In the genomic region with DNA sequence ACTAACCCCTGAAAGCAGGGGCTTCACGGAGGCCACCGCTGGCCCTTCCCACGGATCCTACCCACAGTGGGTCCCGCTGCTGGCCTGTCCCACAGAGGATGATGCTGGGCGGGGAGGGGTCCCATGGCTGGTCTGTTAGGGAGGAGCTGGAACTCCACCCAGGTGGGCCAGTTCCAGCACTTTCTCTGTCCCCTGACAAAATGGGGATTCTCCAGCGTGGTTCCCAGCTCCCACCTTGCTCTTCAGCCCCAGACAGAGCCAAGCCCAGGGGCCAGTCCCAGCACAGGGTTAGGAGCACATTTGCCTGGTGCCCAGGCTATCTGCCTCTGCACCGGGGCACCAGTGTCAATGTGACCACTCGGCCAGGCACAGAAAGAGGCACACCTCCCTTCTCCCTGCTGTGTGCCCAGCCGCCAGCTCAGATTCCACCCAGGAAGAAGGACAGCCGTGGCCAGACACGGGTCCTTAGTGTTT, we compare ENCODE assay signal across 29 cellular contexts. TPM values are rescaled to one million over a fixed set of nuclear protein-coding genes. Genes with fewer than 3 reads are reported as not detected.
DNase-seq lines count a peak whose midpoint lies in the region; ATAC-seq, FAIRE-seq and TF ChIP-seq lines count a peak whose summit lies in the region.
"Had no signal": no experiment of that assay in that cellular context is flagged by ENCODE, and none has a peak within 500 bp of the region (broad histone marks: within the 10 kb centered on the region; RNA-seq: fewer than 3 reads in every experiment).

No MANE protein-coding gene starts in this region.

- H3K23ac ChIP-seq in mesenchymal stem cell (ENCODE audit: low read length in 2 of 2) = no peak overlapping the region

- no peak overlapping the region for H2AK5ac ChIP-seq in mesenchymal stem cell (ENCODE audit: low read length, severe bottlenecking)

- no peak overlapping the region for H4K8ac ChIP-seq in mesenchymal stem cell (ENCODE audit: low read length)

- H3K9me3 ChIP-seq in heart right ventricle = no peaks in the 10 kb centered on the region
- H3K9me3 ChIP-seq in endodermal cell (ENCODE audit: control insufficient read depth, low read length) = no peaks in the 10 kb centered on the region
- no peaks in the 10 kb centered on the region for H3K9me3 ChIP-seq in mesenchymal stem cell (ENCODE audit: control insufficient read depth, low read length)
- H3K9me3 ChIP-seq: adrenal gland, Caco-2, ovary, Peyer's patch, transverse colon had no signal

- H3K79me1 ChIP-seq in mesenchymal stem cell (replicated peaks; ENCODE audit: low read length, poor library complexity, severe bottlenecking) = no peaks in the 10 kb centered on the region

- H3K4me1 Mint-ChIP-seq in endodermal cell = no peaks in the 10 kb centered on the region
- H3K4me1 Mint-ChIP-seq: activated CD4-positive, alpha-beta T cell treated with anti-CD3 and anti-CD28 coated beads, Interleukin-2, amount 10 ng/mL, durations not matched to agents 7 days and 5 days; brain; nephron had no signal

- WGBS in heart right ventricle, 2 donors = 95 to 96% methylated on average over 11 of the region's 11 CpGs
- 89 to 92% methylated on average over 4 to 11 of the region's 11 CpGs for WGBS in endodermal cell (ENCODE audit: insufficient coverage in 1 of 2, insufficient read length in 1 of 2), 2 experiments
- 81% methylated on average over 11 of the region's 11 CpGs for WGBS in mesenchymal stem cell

- no peak overlapping the region for H3K4me2 ChIP-seq in mesenchymal stem cell (ENCODE audit: low read length, poor library complexity, severe bottlenecking)
- H3K4me2 ChIP-seq: smooth muscle cell had no signal

- H3K4me3 ChIP-seq in heart right ventricle (no peak overlapping the region), endodermal cell (ENCODE audit: low read length) (no peak overlapping the region), mesenchymal stem cell (ENCODE audit: insufficient read depth in 1 of 2, low read depth in 1 of 2, low read length in 2 of 2) (no peak overlapping the region)
- H3K4me3 ChIP-seq: adrenal gland, ovary, Peyer's patch, smooth muscle cell, transverse colon had no signal

- H3K27ac ChIP-seq in heart right ventricle = no peak overlapping the region
- no peak overlapping the region for H3K27ac ChIP-seq in endodermal cell (ENCODE audit: low read depth, low read length)
- no peak overlapping the region for H3K27ac ChIP-seq in mesenchymal stem cell (ENCODE audit: low read length, poor library complexity, severe bottlenecking)
- H3K27ac ChIP-seq: adrenal gland, ovary, Peyer's patch, transverse colon, WERI-Rb-1 had no signal

- no peak overlapping the region for H3K18ac ChIP-seq in mesenchymal stem cell (ENCODE audit: low read depth in 1 of 2, low read length in 2 of 2)

- H3K4me3 Mint-ChIP-seq in endodermal cell = no peak overlapping the region
- H3K4me3 Mint-ChIP-seq: activated CD4-positive, alpha-beta T cell treated with anti-CD3 and anti-CD28 coated beads, Interleukin-2, amount 10 ng/mL, durations not matched to agents 7 days and 5 days; brain; nephron had no signal

- H2BK5ac ChIP-seq in mesenchymal stem cell (ENCODE audit: low read depth, low read length, poor library complexity, severe bottlenecking) = no peak overlapping the region

- intact Hi-C loops in cardiac septum (cut with DNase I) = no loop called here
- intact Hi-C loops in heart right ventricle (cut with DNase I) = loop anchor here in 1 of 10 donors (10.0 kb wide), 1 partner anchor 207 kb away; no protein-coding TSS in a partner anchor

- no peaks in the 10 kb centered on the region for H3K27me3 ChIP-seq in heart right ventricle
- H3K27me3 ChIP-seq in endodermal cell (ENCODE audit: control insufficient read depth, insufficient read depth, low read length, poor library complexity, severe bottlenecking) = no peaks in the 10 kb centered on the region
- H3K27me3 ChIP-seq in mesenchymal stem cell (ENCODE audit: control insufficient read depth in 1 of 2, insufficient read depth in 1 of 2, low read length in 2 of 2) = no peaks in the 10 kb centered on the region
- H3K27me3 ChIP-seq: adrenal gland, ovary, Peyer's patch, transverse colon had no signal

- H2BK12ac ChIP-seq in mesenchymal stem cell (ENCODE audit: low read length in 2 of 2) = no peak overlapping the region

- H2AFZ ChIP-seq in mesenchymal stem cell (ENCODE audit: low read depth, low read length) = no peak overlapping the region

- TF ChIP-seq CTCF in heart right ventricle (IDR thresholded peaks at IDR 0.05) = no peak
- no peak for TF ChIP-seq CTCF in endodermal cell (conservative IDR thresholded peaks at IDR 0.05)
- no peak for TF ChIP-seq CTCF in D721Med (IDR thresholded peaks at IDR 0.05; ENCODE audit: insufficient read depth, missing control alignments)

- H3K36me3 ChIP-seq in heart right ventricle (peaks cover 0 to 40% (median 0%) of the 10 kb centered on the region in 9 donors), endodermal cell (ENCODE audit: control insufficient read depth, insufficient read depth, low read length) (no peaks in the 10 kb centered on the region), mesenchymal stem cell (ENCODE audit: control insufficient read depth in 1 of 2, insufficient read depth in 2 of 2, low read depth in 1 of 2, low read length in 2 of 2) (peaks cover 10 to 13% of the 10 kb centered on the region in 2 experiments)
- H3K36me3 ChIP-seq: ovary, transverse colon, WERI-Rb-1 had no signal

- H3K14ac ChIP-seq in mesenchymal stem cell (ENCODE audit: low read length in 2 of 2) = no peak overlapping the region

- FAIRE-seq in D721Med (lab: Jason Lieb, UNC) = no peak
- FAIRE-seq: GM18507 had no signal

- H3K36me3 Mint-ChIP-seq in endodermal cell (ENCODE audit: low read depth) = no peaks in the 10 kb centered on the region

- peaks cover 3% of the 10 kb centered on the region for H3K27me3 Mint-ChIP-seq in endodermal cell (ENCODE audit: insufficient read depth)
- H3K27me3 Mint-ChIP-seq: activated CD4-positive, alpha-beta T cell treated with anti-CD3 and anti-CD28 coated beads, Interleukin-2, amount 10 ng/mL, durations not matched to agents 7 days and 5 days; brain had no signal

- ATAC-seq in heart right ventricle = no peak
- no peak for ATAC-seq in HG03354 (IDR thresholded peaks at IDR 0.05; ENCODE audit: poor library complexity, severe bottlenecking, unreplicated experiment)
- ATAC-seq: left cardiac atrium had no signal

- H2BK120ac ChIP-seq in mesenchymal stem cell (ENCODE audit: low read depth, low read length) = no peak overlapping the region

- peak; percentile 62 for DNase-seq in cardiac septum (ENCODE audit: low spot score)
- no peak for DNase-seq in heart right ventricle
- peak; percentile 14 for DNase-seq in endodermal cell
- no peak for DNase-seq in mesenchymal stem cell
- DNase-seq in D721Med (ENCODE audit: insufficient read length, low spot score) = no peak
- no peak for DNase-seq in COLO829 (ENCODE audit: low spot score)
- DNase-seq: activated CD4-positive, alpha-beta T cell treated with anti-CD3 and anti-CD28 coated beads, Interleukin-2, amount 10 ng/mL, durations not matched to agents 7 days and 5 days; activated gamma-delta T cell treated with Interleukin-2 at 50 U/mL for 16 hours; C1 segment of cervical spinal cord; effector CD4-positive, alpha-beta T cell; HCEC 1CT; left cardiac atrium; NCI-H1092 treated with DMSO at 0.1 percent for 48 hours; NCI-H1930; NCI-H226; NCI-H748 treated with DMSO at 0.1 percent for 48 hours; ovary; SHP77 treated with DMSO at 0.1 percent for 48 hours; T1000; transverse colon; WERI-Rb-1 had no signal

- H3K9ac ChIP-seq in endodermal cell (ENCODE audit: extremely low read depth, low read length, poor library complexity, severe bottlenecking) (no peak overlapping the region), mesenchymal stem cell (ENCODE audit: low read length) (no peak overlapping the region)

- H3K9me3 Mint-ChIP-seq in endodermal cell = no peaks in the 10 kb centered on the region
- H3K9me3 Mint-ChIP-seq: activated CD4-positive, alpha-beta T cell treated with anti-CD3 and anti-CD28 coated beads, Interleukin-2, amount 10 ng/mL, durations not matched to agents 7 days and 5 days; brain; nephron had no signal

- no peak overlapping the region for H3K27ac Mint-ChIP-seq in endodermal cell
- H3K27ac Mint-ChIP-seq: activated CD4-positive, alpha-beta T cell treated with anti-CD3 and anti-CD28 coated beads, Interleukin-2, amount 10 ng/mL, durations not matched to agents 7 days and 5 days; brain; nephron had no signal

- H2BK15ac ChIP-seq in mesenchymal stem cell (ENCODE audit: low read depth, poor library complexity, severe bottlenecking) = no peak overlapping the region

- no peak overlapping the region for H3K4ac ChIP-seq in mesenchymal stem cell (ENCODE audit: low read depth in 1 of 2, low read length in 2 of 2)

- no peaks in the 10 kb centered on the region for H3K4me1 ChIP-seq in heart right ventricle
- no peaks in the 10 kb centered on the region for H3K4me1 ChIP-seq in endodermal cell (ENCODE audit: control insufficient read depth, insufficient read depth, low read length)
- H3K4me1 ChIP-seq in mesenchymal stem cell (ENCODE audit: control insufficient read depth, insufficient read depth, low read depth, low read length) = no peaks in the 10 kb centered on the region
- H3K4me1 ChIP-seq: adrenal gland, Caco-2, Peyer's patch, transverse colon had no signal

- peak overlapping the region; percentile 7 for H4K91ac ChIP-seq in mesenchymal stem cell (ENCODE audit: low read length)

RNA-seq across cellular contexts. Expression of a gene that starts 50.0 kb away (rescaled TPM):
- total RNA-seq in cardiac septum (8.2 TPM), heart right ventricle (1 to 10 TPM; 3.8 to 7.8 (median 5.3) TPM), endodermal cell (10 to 100 TPM in 1 of 2 donors, 1 to 10 TPM in 1; 7.4 to 13.3 TPM)
- 10 to 100 TPM in 1 of 2 donors, 1 to 10 TPM in 1; 1.9 to 15.6 TPM for polyA plus RNA-seq in heart right ventricle
- 6.2 TPM for polyA plus RNA-seq in endodermal cell (2013, experiment 1 of 2)
- polyA plus RNA-seq in endodermal cell (2013, experiment 2 of 2) = 4.8 TPM
- 3.6 TPM for polyA plus RNA-seq in mesenchymal stem cell (2013, experiment 1 of 2)
- 2.7 TPM for polyA plus RNA-seq in mesenchymal stem cell (2013, experiment 2 of 2)

RNA-seq across cellular contexts. Expression of a gene that starts 52.3 kb away (rescaled TPM):
- 9.7 TPM for total RNA-seq in cardiac septum
- total RNA-seq in heart right ventricle = 10 to 100 TPM; 10.6 to 22.1 (median 15.4) TPM
- 1 to 10 TPM; 4.7 to 7.3 TPM for polyA plus RNA-seq in heart right ventricle
- total RNA-seq in endodermal cell = 1 to 10 TPM; 1.4 to 2.8 TPM
- polyA plus RNA-seq in endodermal cell (2013, experiment 1 of 2) = 8.9 TPM
- 6.1 TPM for polyA plus RNA-seq in endodermal cell (2013, experiment 2 of 2)
- 3.5 TPM for polyA plus RNA-seq in mesenchymal stem cell (2013, experiment 1 of 2)
- 4.1 TPM for polyA plus RNA-seq in mesenchymal stem cell (2013, experiment 2 of 2)

Comparison
In these comparisons a context has a peak if more than half of its experiments do, and no peak if none do; other contexts are left out.
1. DNase-seq: peak in cardiac septum (single experiment) and endodermal cell (single experiment); none in heart right ventricle (0 of 2), mesenchymal stem cell (single experiment), D721Med (single experiment) and COLO829 (single experiment).